Comparison of ENCODE assay signal across 9 cellular contexts in genomic region chr5:157343842-157344790, GRCh38.
DNase-seq lines count a peak whose midpoint lies in the region; ATAC-seq and TF ChIP-seq lines count a peak whose summit lies in the region.
"Had no signal": no experiment of that assay in that cellular context is flagged by ENCODE, and none has a peak within 500 bp of the region (broad histone marks: within the 10 kb centered on the region; RNA-seq: fewer than 3 reads in every experiment).

No MANE protein-coding gene starts in this region.

- intact Hi-C loops in body of pancreas (cut with DNase I), result no loop called here

- ATAC-seq in naive thymus-derived CD8-positive, alpha-beta T cell, result no peak
- no peak for ATAC-seq in body of pancreas

- peaks cover 28% of the 10 kb centered on the region for H3K4me1 Mint-ChIP-seq in brain
- H3K4me1 Mint-ChIP-seq in naive thymus-derived CD8-positive, alpha-beta T cell, result peaks cover 5 to 18% (median 11%) of the 10 kb centered on the region in 4 donors

- H3K9ac ChIP-seq in BLaER1, result no peak overlapping the region

- peak; percentile 36 for DNase-seq in GM12865 (ENCODE audit: low read depth)
- DNase-seq in naive thymus-derived CD8-positive, alpha-beta T cell, result no peak
- DNase-seq in NOMO-1 treated with DMSO at 0.1 percent for 48 hours (lab: John Stamatoyannopoulos, UW; ENCODE audit: unreplicated experiment), result no peak
- DNase-seq in Peyer's patch, result no peak
- DNase-seq in body of pancreas, result no peak
- DNase-seq: NCI-H1694; NK-92 treated with Interleukin-12 subunit alpha and Interleukin-12 subunit beta, amount 100 ng/mL, for 24 hours had no signal

- H4K20me1 ChIP-seq in BLaER1, result peaks cover 12% of the 10 kb centered on the region; the same call in 1 of the 2 replicates

- H3K27ac ChIP-seq in BLaER1, result no peak overlapping the region; the same call in 1 of the 2 replicates
- H3K27ac ChIP-seq in Peyer's patch, result no peak overlapping the region
- H3K27ac ChIP-seq in body of pancreas, result no peak overlapping the region

- H3K9me3 ChIP-seq in BLaER1 (no peaks in the 10 kb centered on the region), Peyer's patch (no peaks in the 10 kb centered on the region), body of pancreas (no peaks in the 10 kb centered on the region)

- H3K36me3 Mint-ChIP-seq in brain, result peaks cover 76% of the 10 kb centered on the region
- H3K36me3 Mint-ChIP-seq in naive thymus-derived CD8-positive, alpha-beta T cell, result peaks cover 12 to 95% (median 17%) of the 10 kb centered on the region in 3 donors

- TF ChIP-seq CTCF in GM12865 (IDR thresholded peaks at IDR 0.05; ENCODE audit: insufficient read depth, low read depth, low read length, missing control alignments), result no peak
- no peak for TF ChIP-seq CTCF in brain (conservative IDR thresholded peaks at IDR 0.05)
- no peak for TF ChIP-seq CTCF in Peyer's patch (IDR thresholded peaks at IDR 0.05)
- TF ChIP-seq CTCF in body of pancreas (IDR thresholded peaks at IDR 0.05), result no peak

- H3K27me3 Mint-ChIP-seq in brain, result no peaks in the 10 kb centered on the region
- no peaks in the 10 kb centered on the region for H3K27me3 Mint-ChIP-seq in naive thymus-derived CD8-positive, alpha-beta T cell

- TF ChIP-seq POLR2A in Peyer's patch (IDR thresholded peaks at IDR 0.05), result no peak
- no peak for TF ChIP-seq POLR2A in body of pancreas (IDR thresholded peaks at IDR 0.05)

- H3K27me3 ChIP-seq in BLaER1, result no peaks in the 10 kb centered on the region
- no peaks in the 10 kb centered on the region for H3K27me3 ChIP-seq in Peyer's patch
- H3K27me3 ChIP-seq in body of pancreas, result no peaks in the 10 kb centered on the region

- 0 out of 2 replicates have a peak overlapping the region, but pooled peaks have one; percentile 0 for H3K4me2 ChIP-seq in BLaER1

- no peak overlapping the region for H3K4me3 Mint-ChIP-seq in brain
- no peak overlapping the region for H3K4me3 Mint-ChIP-seq in naive thymus-derived CD8-positive, alpha-beta T cell

- H3K9me3 Mint-ChIP-seq in brain, result no peaks in the 10 kb centered on the region
- no peaks in the 10 kb centered on the region for H3K9me3 Mint-ChIP-seq in naive thymus-derived CD8-positive, alpha-beta T cell

- H3K4me3 ChIP-seq in BLaER1 (no peak overlapping the region), GM12865 (ENCODE audit: low read depth, low read length) (no peak overlapping the region), Peyer's patch (no peak overlapping the region), body of pancreas (no peak overlapping the region)

- peak overlapping the region in 4 of 5 experiments; percentile 43 to 97 (median 65) for H3K27ac Mint-ChIP-seq in brain
- peak overlapping the region in 8 of 10 donors; percentile 4 to 79 (median 52) for H3K27ac Mint-ChIP-seq in naive thymus-derived CD8-positive, alpha-beta T cell

- H3K36me3 ChIP-seq in BLaER1 (peaks cover 100% of the 10 kb centered on the region), Peyer's patch (no peaks in the 10 kb centered on the region), body of pancreas (replicated peaks in 1 of 2; ENCODE audit: insufficient read depth in 1 of 2, low read depth in 2 of 2) (peaks cover 0 to 2% of the 10 kb centered on the region in 2 donors)

- H3K4me1 ChIP-seq in BLaER1 (peaks cover 18% of the 10 kb centered on the region), Peyer's patch (no peaks in the 10 kb centered on the region), body of pancreas (no peaks in the 10 kb centered on the region)

- WGBS in body of pancreas, 2 donors, result 75 to 77% methylated on average over 14 of the region's 14 CpGs

- POLR2A ChIA-PET in naive thymus-derived CD8-positive, alpha-beta T cell (lab: Charles Lee), result no interaction called here
